ENCODE assay signal across 41 cellular contexts in genomic region chr3:42355612-42356011, GRCh38. TPM values are rescaled to one million over a fixed set of nuclear protein-coding genes. Genes with fewer than 3 reads are reported as not detected.
"Had no signal": no experiment of that assay in that cellular context is flagged by ENCODE, and none has a peak within 500 bp of the region (broad histone marks: within the 10 kb centered on the region; RNA-seq: fewer than 3 reads in every experiment).

No MANE protein-coding gene starts in this region.

- H3K4me1 Mint-ChIP-seq: activated naive CD4-positive, alpha-beta T cell treated with anti-CD3 and anti-CD28 coated beads, Interleukin-2, amount 10 ng/mL, durations not matched to agents 7 days and 5 days; activated T-helper 17 cell treated with anti-CD3 and anti-CD28 coated beads, Interleukin-2, amount 50 U/mL, for 72 hours; central memory CD8-positive, alpha-beta T cell had no signal

- H3K9me3 Mint-ChIP-seq: activated naive CD4-positive, alpha-beta T cell treated with anti-CD3 and anti-CD28 coated beads, Interleukin-2, amount 10 ng/mL, durations not matched to agents 7 days and 5 days; activated naive CD8-positive, alpha-beta T cell treated with anti-CD3 and anti-CD28 coated beads, Interleukin-2, amount 50 U/mL, for 24 hours; activated T-cell treated with anti-CD3 and anti-CD28 coated beads, Interleukin-2, amount 50 U/mL, for 24 hours; activated T-cell treated with anti-CD3 and anti-CD28 coated beads, Interleukin-2, amount 50 U/mL, for 4 hours; activated T-helper 1 cell treated with anti-CD3 and anti-CD28 coated beads, Interleukin-12 subunit alpha, Interleukin-12 subunit beta, Interleukin-2, Interleukin-4 antibody, amounts not matched to agents 30 ng/mL and 10 ng/mL and 1 ng/mL, durations not matched to agents 14 hours and 24 hours and 36 hours; activated T-helper 17 cell treated with anti-CD3 and anti-CD28 coated beads, Interleukin-2, amount 50 U/mL, for 72 hours; activated T-helper 2 cell treated with anti-CD3 and anti-CD28 coated beads, Interferon-gamma antibody, Interleukin-2, Interleukin-4, amounts not matched to agents 10 μg/mL and 5 μg/mL and 100 μg/mL, durations not matched to agents 14 hours and 24 hours and 36 hours; central memory CD8-positive, alpha-beta T cell had no signal

- H3K27ac ChIP-seq: adrenal gland, ascending aorta, body of pancreas, breast epithelium, cardiac muscle cell had no signal

- ATAC-seq: activated naive CD8-positive, alpha-beta T cell treated with anti-CD3 and anti-CD28 coated beads, Interleukin-2, amount 50 U/mL, for 24 hours; activated T-cell treated with anti-CD3 and anti-CD28 coated beads, Interleukin-2, amount 50 U/mL, for 4 hours; activated T-cell treated with anti-CD3 and anti-CD28 coated beads, Interleukin-2, amount 50 U/mL, for 72 hours; activated T-helper 17 cell treated with anti-CD3 and anti-CD28 coated beads, Interleukin-2, amount 50 U/mL, for 72 hours; body of pancreas had no signal

- H3K9me3 ChIP-seq: adrenal gland, ascending aorta, body of pancreas had no signal

- H3K27me3 ChIP-seq: adrenal gland, ascending aorta, body of pancreas, breast epithelium, cardiac muscle cell had no signal

- H3K36me3 Mint-ChIP-seq: activated naive CD4-positive, alpha-beta T cell treated with anti-CD3 and anti-CD28 coated beads, Interleukin-2, amount 10 ng/mL, durations not matched to agents 7 days and 5 days; activated naive CD8-positive, alpha-beta T cell treated with anti-CD3 and anti-CD28 coated beads for 36 hours; activated naive CD8-positive, alpha-beta T cell treated with anti-CD3 and anti-CD28 coated beads, Interleukin-2, amount 10 ng/mL, durations not matched to agents 7 days and 5 days; brain had no signal

- H3K27ac Mint-ChIP-seq: activated naive CD4-positive, alpha-beta T cell treated with anti-CD3 and anti-CD28 coated beads for 36 hours; activated naive CD4-positive, alpha-beta T cell treated with anti-CD3 and anti-CD28 coated beads, Interleukin-2, amount 10 ng/mL, durations not matched to agents 7 days and 5 days; activated naive CD8-positive, alpha-beta T cell; activated naive CD8-positive, alpha-beta T cell treated with anti-CD3 and anti-CD28 coated beads for 36 hours; activated naive CD8-positive, alpha-beta T cell treated with anti-CD3 and anti-CD28 coated beads, Interleukin-2, amount 50 U/mL, for 24 hours; activated T-cell treated with anti-CD3 and anti-CD28 coated beads, Interleukin-2, amount 50 U/mL, for 24 hours; activated T-cell treated with anti-CD3 and anti-CD28 coated beads, Interleukin-2, amount 50 U/mL, for 72 hours; activated T-helper 1 cell treated with anti-CD3 and anti-CD28 coated beads, Interleukin-12 subunit alpha, Interleukin-12 subunit beta, Interleukin-2, Interleukin-4 antibody, amounts not matched to agents 30 ng/mL and 10 ng/mL and 1 ng/mL, durations not matched to agents 14 hours and 24 hours and 36 hours; activated T-helper 17 cell treated with anti-CD3 and anti-CD28 coated beads, Interleukin-2, amount 50 U/mL, for 72 hours; activated T-helper 2 cell treated with anti-CD3 and anti-CD28 coated beads, Interferon-gamma antibody, Interleukin-2, Interleukin-4, amounts not matched to agents 10 μg/mL and 5 μg/mL and 100 μg/mL, durations not matched to agents 14 hours and 24 hours and 36 hours; brain had no signal

- H3K4me3 Mint-ChIP-seq: activated naive CD4-positive, alpha-beta T cell treated with anti-CD3 and anti-CD28 coated beads for 36 hours; activated naive CD4-positive, alpha-beta T cell treated with anti-CD3 and anti-CD28 coated beads, Interleukin-2, amount 10 ng/mL, durations not matched to agents 7 days and 5 days; activated naive CD8-positive, alpha-beta T cell; activated naive CD8-positive, alpha-beta T cell treated with anti-CD3 and anti-CD28 coated beads for 36 hours; activated naive CD8-positive, alpha-beta T cell treated with anti-CD3 and anti-CD28 coated beads, Interleukin-2, amount 10 ng/mL, durations not matched to agents 7 days and 5 days; activated naive CD8-positive, alpha-beta T cell treated with anti-CD3 and anti-CD28 coated beads, Interleukin-2, amount 50 U/mL, for 24 hours; activated T-cell treated with anti-CD3 and anti-CD28 coated beads, Interleukin-2, amount 50 U/mL, for 24 hours; activated T-cell treated with anti-CD3 and anti-CD28 coated beads, Interleukin-2, amount 50 U/mL, for 4 hours; activated T-cell treated with anti-CD3 and anti-CD28 coated beads, Interleukin-2, amount 50 U/mL, for 72 hours; activated T-helper 1 cell treated with anti-CD3 and anti-CD28 coated beads, Interleukin-12 subunit alpha, Interleukin-12 subunit beta, Interleukin-2, Interleukin-4 antibody, amounts not matched to agents 30 ng/mL and 10 ng/mL and 1 ng/mL, durations not matched to agents 14 hours and 24 hours and 36 hours; activated T-helper 17 cell treated with anti-CD3 and anti-CD28 coated beads, Interleukin-2, amount 50 U/mL, for 72 hours; brain; central memory CD8-positive, alpha-beta T cell had no signal

- H3K4me3 ChIP-seq: adrenal gland, ascending aorta, body of pancreas, breast epithelium, cardiac muscle cell had no signal

- H3K4me1 ChIP-seq: adrenal gland, ascending aorta, body of pancreas, breast epithelium had no signal

- H3K36me3 ChIP-seq: adrenal gland, ascending aorta, breast epithelium, cardiac muscle cell had no signal

- H3K27me3 Mint-ChIP-seq: activated naive CD8-positive, alpha-beta T cell; activated naive CD8-positive, alpha-beta T cell treated with anti-CD3 and anti-CD28 coated beads for 36 hours; activated naive CD8-positive, alpha-beta T cell treated with anti-CD3 and anti-CD28 coated beads, Interleukin-2, amount 50 U/mL, for 24 hours; activated T-cell treated with anti-CD3 and anti-CD28 coated beads, Interleukin-2, amount 50 U/mL, for 24 hours had no signal

- DNase-seq: activated effector memory CD4-positive, alpha-beta T cell treated with anti-CD3 and anti-CD28 coated beads, Interleukin-2, amount 50 U/mL, for 16 hours; activated effector memory CD4-positive, alpha-beta T cell treated with Interleukin-2 at 50 U/mL for 16 hours; activated gamma-delta T cell; activated gamma-delta T cell treated with Interleukin-2 at 50 U/mL for 16 hours; activated naive CD4-positive, alpha-beta T cell; activated naive CD4-positive, alpha-beta T cell treated with anti-CD3 and anti-CD28 coated beads for 36 hours; activated naive CD4-positive, alpha-beta T cell treated with anti-CD3 and anti-CD28 coated beads, Interleukin-2, amount 10 ng/mL, durations not matched to agents 7 days and 5 days; activated naive CD4-positive, alpha-beta T cell treated with anti-CD3 and anti-CD28 coated beads, Interleukin-2, amount 50 U/mL, for 16 hours; activated naive CD4-positive, alpha-beta T cell treated with Interleukin-2 at 50 U/mL for 16 hours; activated naive CD8-positive, alpha-beta T cell treated with anti-CD3 and anti-CD28 coated beads for 36 hours; activated naive CD8-positive, alpha-beta T cell treated with anti-CD3 and anti-CD28 coated beads, Interleukin-2, amount 10 ng/mL, durations not matched to agents 7 days and 5 days; activated naive CD8-positive, alpha-beta T cell treated with anti-CD3 and anti-CD28 coated beads, Interleukin-2, amount 50 U/mL, for 24 hours; activated T-cell treated with anti-CD3 and anti-CD28 coated beads, Interleukin-2, amount 50 U/mL, for 1 hour; activated T-cell treated with anti-CD3 and anti-CD28 coated beads, Interleukin-2, amount 50 U/mL, for 24 hours; activated T-cell treated with anti-CD3 and anti-CD28 coated beads, Interleukin-2, amount 50 U/mL, for 4 hours; activated T-cell treated with anti-CD3 and anti-CD28 coated beads, Interleukin-2, amount 50 U/mL, for 48 hours; activated T-cell treated with anti-CD3 and anti-CD28 coated beads, Interleukin-2, amount 50 U/mL, for 72 hours; adrenal gland; amniotic stem cell; amygdala; anterior cingulate cortex; aorta; body of pancreas; caudate nucleus; central memory CD4-positive, alpha-beta T cell; cerebellar nuclear complex had no signal

RNA-seq across cellular contexts. Expression of gene LYZL4, which starts 54.8 kb away (rescaled TPM):
- total RNA-seq: activated naive CD4-positive, alpha-beta T cell treated with anti-CD3 and anti-CD28 coated beads for 36 hours; activated naive CD8-positive, alpha-beta T cell treated with anti-CD3 and anti-CD28 coated beads for 36 hours; activated naive CD8-positive, alpha-beta T cell treated with anti-CD3 and anti-CD28 coated beads, Interleukin-2, amount 10 ng/mL, durations not matched to agents 7 days and 5 days; activated T-cell treated with anti-CD3 and anti-CD28 coated beads, Interleukin-2, amount 50 U/mL, for 4 hours; activated T-cell treated with anti-CD3 and anti-CD28 coated beads, Interleukin-2, amount 50 U/mL, for 72 hours; activated T-helper 1 cell treated with anti-CD3 and anti-CD28 coated beads, Interleukin-12 subunit alpha, Interleukin-12 subunit beta, Interleukin-2, Interleukin-4 antibody, amounts not matched to agents 30 ng/mL and 10 ng/mL and 1 ng/mL, durations not matched to agents 14 hours and 24 hours and 36 hours; activated T-helper 17 cell treated with anti-CD3 and anti-CD28 coated beads, Interleukin-2, amount 50 U/mL, for 72 hours; activated T-helper 2 cell treated with anti-CD3 and anti-CD28 coated beads, Interferon-gamma antibody, Interleukin-2, Interleukin-4, amounts not matched to agents 10 μg/mL and 5 μg/mL and 100 μg/mL, durations not matched to agents 14 hours and 24 hours and 36 hours; adrenal gland; aorta; ascending aorta; astrocyte; body of pancreas; breast epithelium; bronchial epithelial cell; cardiac septum; cerebellum; chondrocyte had no signal
- polyA plus RNA-seq: adipose tissue, adrenal gland, aorta had no signal
